Comparison of ENCODE assay signal across 18 cellular contexts in genomic region chr14:75096959-75097358, GRCh38. TPM values are rescaled to one million over a fixed set of nuclear protein-coding genes. Genes with fewer than 3 reads are reported as not detected.
DNase-seq lines count a peak whose midpoint lies in the region; ATAC-seq and TF ChIP-seq lines count a peak whose summit lies in the region.
"Had no signal": no experiment of that assay in that cellular context is flagged by ENCODE, and none has a peak within 500 bp of the region (broad histone marks: within the 10 kb centered on the region; RNA-seq: fewer than 3 reads in every experiment).

No MANE protein-coding gene starts in this region.

- no peaks in the 10 kb centered on the region for H3K27me3 ChIP-seq in heart right ventricle

- POLR2A ChIA-PET in activated CD4-positive, alpha-beta T cell treated with anti-CD3 and anti-CD28 coated beads for 36 hours (lab: Charles Lee), result no interaction called here

- WGBS in heart right ventricle, 2 donors, result 61 to 69% methylated on average over 6 of the region's 6 CpGs

- H3K27ac ChIP-seq in heart right ventricle, result no peak overlapping the region
- H3K27ac ChIP-seq: 22Rv1 had no signal

- H3K36me3 Mint-ChIP-seq in activated CD4-positive, alpha-beta T cell treated with anti-CD3 and anti-CD28 coated beads for 36 hours (ENCODE audit: low read depth), result peaks cover 41% of the 10 kb centered on the region

- ATAC-seq in heart right ventricle, result peak in 6 of 8 donors; percentile 51 to 83 (median 74)
- no peak for ATAC-seq in activated CD4-positive, alpha-beta T cell treated with anti-CD3 and anti-CD28 coated beads for 36 hours
- ATAC-seq: CD8-positive, alpha-beta T cell had no signal

- H3K4me3 ChIP-seq in heart right ventricle, result no peak overlapping the region
- H3K4me3 ChIP-seq: HAP-1 had no signal

- intact Hi-C loops in heart right ventricle (cut with DNase I) (loop anchor here in 1 of 10 donors (5.0 kb wide), 1 partner anchor 235 kb away; no protein-coding TSS in a partner anchor), cardiac septum (cut with DNase I) (no loop called here)
- intact Hi-C loops in activated CD4-positive, alpha-beta T cell treated with anti-CD3 and anti-CD28 coated beads for 36 hours (cut with DNase I, micrococcal nuclease), result no loop called here

- H3K4me3 Mint-ChIP-seq in activated CD4-positive, alpha-beta T cell treated with anti-CD3 and anti-CD28 coated beads for 36 hours, result no peak overlapping the region
- H3K4me3 Mint-ChIP-seq: CD14-positive monocyte; CD8-positive, alpha-beta T cell had no signal

- no peaks in the 10 kb centered on the region for H3K27me3 Mint-ChIP-seq in activated CD4-positive, alpha-beta T cell treated with anti-CD3 and anti-CD28 coated beads for 36 hours

- no peak for TF ChIP-seq CTCF in heart right ventricle (IDR thresholded peaks at IDR 0.05)

- no peak overlapping the region for H3K27ac Mint-ChIP-seq in activated CD4-positive, alpha-beta T cell treated with anti-CD3 and anti-CD28 coated beads for 36 hours
- H3K27ac Mint-ChIP-seq: CD8-positive, alpha-beta T cell had no signal

- no peaks in the 10 kb centered on the region for H3K9me3 Mint-ChIP-seq in activated CD4-positive, alpha-beta T cell treated with anti-CD3 and anti-CD28 coated beads for 36 hours (ENCODE audit: low read depth)
- H3K9me3 Mint-ChIP-seq: CD14-positive monocyte; CD8-positive, alpha-beta T cell had no signal

- peaks cover 0 to 6% (median 0%) of the 10 kb centered on the region in 9 donors for H3K4me1 ChIP-seq in heart right ventricle

- DNase-seq in NCI-H146 (lab: John Stamatoyannopoulos, UW) (peak; percentile 30), NCI-H146 treated with DMSO at 0.1 percent for 48 hours (lab: John Stamatoyannopoulos, UW; ENCODE audit: unreplicated experiment) (no peak), heart right ventricle (peak in 1 of 2 donors; percentile 13), cardiac septum (ENCODE audit: low spot score) (no peak), myocyte (ENCODE audit: low read depth) (peak; percentile 53), NCI-H1092 treated with DMSO at 0.1 percent for 48 hours (lab: John Stamatoyannopoulos, UW) (no peak)
- DNase-seq in activated naive CD4-positive, alpha-beta T cell (lab: John Stamatoyannopoulos, UW), result no peak
- DNase-seq in activated CD4-positive, alpha-beta T cell treated with anti-CD3 and anti-CD28 coated beads for 36 hours, result no peak
- DNase-seq: CD8-positive, alpha-beta T cell; COR-L47; DMS153; DMS79 treated with DMSO at 0.1 percent for 48 hours; EL; GDM1 had no signal

- no peaks in the 10 kb centered on the region for H3K4me1 Mint-ChIP-seq in activated CD4-positive, alpha-beta T cell treated with anti-CD3 and anti-CD28 coated beads for 36 hours
- H3K4me1 Mint-ChIP-seq: CD14-positive monocyte had no signal

- no peaks in the 10 kb centered on the region for H3K9me3 ChIP-seq in heart right ventricle
- H3K9me3 ChIP-seq: HAP-1 had no signal

- peaks cover 0 to 100% (median 70%) of the 10 kb centered on the region in 9 donors for H3K36me3 ChIP-seq in heart right ventricle

- CTCF ChIA-PET in activated CD4-positive, alpha-beta T cell treated with anti-CD3 and anti-CD28 coated beads for 36 hours (lab: Charles Lee), result interaction anchor here (0.6 kb wide), 1 partner anchor 32 kb away, joined by 3 read pairs; no protein-coding TSS in a partner anchor

RNA-seq across cellular contexts. Expression of gene ZC2HC1C, which starts 27.5 kb away (rescaled TPM):
- 10 to 100 TPM in 3 of 10 donors, 1 to 10 TPM in 7; 4.6 to 12.4 (median 8.9) TPM for total RNA-seq in heart right ventricle
- 10 to 100 TPM in 1 of 2 donors, 1 to 10 TPM in 1; 3.7 to 14.6 TPM for polyA plus RNA-seq in heart right ventricle
- 5.2 TPM for total RNA-seq in cardiac septum
- total RNA-seq in myocyte, result 0.52 and 1.6 TPM in 2 replicates
- polyA plus RNA-seq in myocyte (2012), result 1.3 TPM
- total RNA-seq in activated CD4-positive, alpha-beta T cell treated with anti-CD3 and anti-CD28 coated beads for 36 hours, result 1 to 10 TPM; 1.2 to 1.3 TPM
- total RNA-seq: CD8-positive, alpha-beta T cell; HT1080 had no signal

RNA-seq across cellular contexts. Expression of gene NEK9, which starts 29.9 kb away (rescaled TPM):
- total RNA-seq in heart right ventricle (100 to 1,000 TPM in 9 of 10 donors, 10 to 100 TPM in 1; 97.8 to 138 (median 115) TPM), cardiac septum (115 TPM), myocyte (46.5 and 51.7 TPM in 2 replicates)
- polyA plus RNA-seq in heart right ventricle, result 10 to 100 TPM; 26.9 to 51.3 TPM
- 58.9 TPM for polyA plus RNA-seq in myocyte (2012)
- total RNA-seq in activated CD4-positive, alpha-beta T cell treated with anti-CD3 and anti-CD28 coated beads for 36 hours, result 10 to 100 TPM; 45.2 to 58.7 TPM

RNA-seq across cellular contexts. Expression of gene ACYP1, which starts 33.1 kb away (rescaled TPM):
- 10 to 100 TPM in 5 of 10 donors, 1 to 10 TPM in 5; 7.9 to 12.6 (median 10.0) TPM for total RNA-seq in heart right ventricle
- polyA plus RNA-seq in heart right ventricle, result 10 to 100 TPM; 13.6 to 34.9 TPM
- total RNA-seq in cardiac septum, result 12.2 TPM
- total RNA-seq in myocyte, result 11.1 and 18.8 TPM in 2 replicates
- 17.9 TPM for polyA plus RNA-seq in myocyte (2012)
- total RNA-seq in activated CD4-positive, alpha-beta T cell treated with anti-CD3 and anti-CD28 coated beads for 36 hours, result 10 to 100 TPM; 37.0 to 40.2 TPM

RNA-seq across cellular contexts. Expression of gene MLH3, which starts 45.7 kb away (rescaled TPM):
- total RNA-seq in heart right ventricle (10 to 100 TPM; 14.7 to 21.6 (median 18.7) TPM), cardiac septum (20.0 TPM), myocyte (33.8 and 37.9 TPM in 2 replicates)
- polyA plus RNA-seq in heart right ventricle, result 10 to 100 TPM in 1 of 2 donors, 1 to 10 TPM in 1; 8.4 to 15.7 TPM
- 9.7 TPM for polyA plus RNA-seq in myocyte (2012)
- total RNA-seq in activated CD4-positive, alpha-beta T cell treated with anti-CD3 and anti-CD28 coated beads for 36 hours, result 10 to 100 TPM; 28.1 to 30.8 TPM

Comparison
In these comparisons a context has a peak if more than half of its experiments do, and no peak if none do; other contexts are left out.
1. DNase-seq: peak in NCI-H146 (single experiment) and myocyte (single experiment); none in NCI-H146 treated with DMSO at 0.1 percent for 48 hours (single experiment), cardiac septum (single experiment), activated naive CD4-positive, alpha-beta T cell (0 of 4), NCI-H1092 treated with DMSO at 0.1 percent for 48 hours (single experiment) and activated CD4-positive, alpha-beta T cell treated with anti-CD3 and anti-CD28 coated beads for 36 hours (single experiment).